9 cellular contexts compared by ENCODE assay signal in the genomic region with DNA sequence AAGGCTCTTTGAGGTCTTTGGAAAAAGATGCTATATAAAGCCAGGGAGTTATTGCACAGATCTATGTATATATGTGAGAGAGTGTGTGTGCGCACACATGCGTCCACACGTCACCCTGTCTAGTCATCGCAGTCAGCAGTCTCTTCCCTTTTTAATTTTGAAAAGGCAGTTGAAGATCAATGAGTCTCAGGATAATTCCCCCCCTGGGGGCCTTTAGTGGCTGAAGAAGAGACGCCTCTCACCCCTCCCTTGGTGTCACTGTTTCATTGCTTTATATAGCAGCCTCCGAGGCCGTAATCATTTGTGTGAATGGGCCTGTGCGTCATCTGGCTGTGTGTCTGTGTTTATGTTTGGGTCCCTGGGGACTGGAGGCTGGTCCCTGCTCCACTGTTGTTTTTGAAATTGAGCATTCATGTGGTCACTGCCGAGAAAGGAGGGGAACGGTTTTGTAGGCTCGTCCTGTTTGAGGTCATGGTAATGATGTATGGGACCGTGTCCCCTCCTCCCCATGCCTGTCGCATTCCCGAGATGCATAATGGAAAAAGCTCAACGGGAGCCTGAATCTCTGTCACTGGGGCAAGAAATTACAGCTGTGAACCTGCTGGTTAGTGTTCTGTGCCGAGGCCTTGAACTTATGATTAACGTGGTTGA.
DNase-seq lines count a peak whose midpoint lies in the region; ATAC-seq and TF ChIP-seq lines count a peak whose summit lies in the region.
"Had no signal": no experiment of that assay in that cellular context is flagged by ENCODE, and none has a peak within 500 bp of the region (broad histone marks: within the 10 kb centered on the region; RNA-seq: fewer than 3 reads in every experiment).

No MANE protein-coding gene starts in this region.

- H3K36me3 Mint-ChIP-seq in progenitor cell of endocrine pancreas (ENCODE audit: insufficient read depth), result no peaks in the 10 kb centered on the region

- H3K27me3 Mint-ChIP-seq in stimulated activated naive CD8-positive, alpha-beta T cell treated with anti-CD3 and anti-CD28 coated beads, Interleukin-15, amount 100 ng/mL, for 72 hours, result no peaks in the 10 kb centered on the region
- no peaks in the 10 kb centered on the region for H3K27me3 Mint-ChIP-seq in progenitor cell of endocrine pancreas

- H3K4me3 ChIP-seq in brain microvascular endothelial cell (ENCODE audit: low read depth, low read length), result no peak overlapping the region
- H3K4me3 ChIP-seq: skin epidermis had no signal

- H3K27me3 ChIP-seq in brain microvascular endothelial cell (replicated peaks), result no peaks in the 10 kb centered on the region

- H3K4me3 Mint-ChIP-seq in stimulated activated naive CD8-positive, alpha-beta T cell treated with anti-CD3 and anti-CD28 coated beads, Interleukin-15, amount 100 ng/mL, for 72 hours, result no peak overlapping the region
- no peak overlapping the region for H3K4me3 Mint-ChIP-seq in progenitor cell of endocrine pancreas (ENCODE audit: low read depth)

- H3K27ac Mint-ChIP-seq in stimulated activated naive CD8-positive, alpha-beta T cell treated with anti-CD3 and anti-CD28 coated beads, Interleukin-15, amount 100 ng/mL, for 72 hours, result peak overlapping the region; percentile 8 to 29
- no peak overlapping the region for H3K27ac Mint-ChIP-seq in progenitor cell of endocrine pancreas

- no peak for DNase-seq in stimulated activated naive CD8-positive, alpha-beta T cell treated with anti-CD3 and anti-CD28 coated beads, Interleukin-15, amount 100 ng/mL, for 72 hours
- DNase-seq in stimulated activated naive CD8-positive, alpha-beta T cell treated with anti-CD3 and anti-CD28 coated beads, Interleukin-15, Interleukin-2, amounts not matched to agents 100 U/mL and 50 U/mL, for 24 hours, result no peak
- DNase-seq in brain microvascular endothelial cell (peak; percentile 95), left kidney (ENCODE audit: low read depth, low spot score) (peak; percentile 93), NCI-H446 (lab: John Stamatoyannopoulos, UW) (no peak), activated T-cell treated with anti-CD3 and anti-CD28 coated beads for 4 hours (no peak), progenitor cell of endocrine pancreas (ENCODE audit: low spot score, unreplicated experiment) (no peak)

- ATAC-seq in stimulated activated naive CD8-positive, alpha-beta T cell treated with anti-CD3 and anti-CD28 coated beads, Interleukin-15, amount 100 ng/mL, for 72 hours, result no peak
- ATAC-seq in stimulated activated naive CD8-positive, alpha-beta T cell treated with anti-CD3 and anti-CD28 coated beads, Interleukin-15, Interleukin-2, amounts not matched to agents 100 U/mL and 50 U/mL, for 24 hours, result no peak
- no peak for ATAC-seq in HG02759 (IDR thresholded peaks at IDR 0.05; ENCODE audit: unreplicated experiment)

- TF ChIP-seq CTCF in brain microvascular endothelial cell (IDR thresholded peaks at IDR 0.05; ENCODE audit: low read depth, low read length, missing control alignments), result no peak
- no peak for TF ChIP-seq CTCF in progenitor cell of endocrine pancreas (IDR thresholded peaks at IDR 0.05; ENCODE audit: unreplicated experiment)

- no peaks in the 10 kb centered on the region for H3K36me3 ChIP-seq in brain microvascular endothelial cell (replicated peaks)

- H3K27ac ChIP-seq in brain microvascular endothelial cell, result no peak overlapping the region

- no peaks in the 10 kb centered on the region for H3K9me3 Mint-ChIP-seq in stimulated activated naive CD8-positive, alpha-beta T cell treated with anti-CD3 and anti-CD28 coated beads, Interleukin-15, amount 100 ng/mL, for 72 hours
- H3K9me3 Mint-ChIP-seq in progenitor cell of endocrine pancreas (ENCODE audit: low read depth), result peaks cover 2% of the 10 kb centered on the region

- H3K4me1 Mint-ChIP-seq in stimulated activated naive CD8-positive, alpha-beta T cell treated with anti-CD3 and anti-CD28 coated beads, Interleukin-15, amount 100 ng/mL, for 72 hours, result peaks cover 22% of the 10 kb centered on the region
- peaks cover 3% of the 10 kb centered on the region for H3K4me1 Mint-ChIP-seq in progenitor cell of endocrine pancreas (ENCODE audit: low read depth)

- in situ Hi-C loops in brain microvascular endothelial cell (cut with HindIII; ENCODE audit: low pct_ligation_motif_present, low sequenced_read_pairs), result no loop called here

Comparison
In these comparisons a context has a peak if more than half of its experiments do, and no peak if none do; other contexts are left out.
1. DNase-seq: peak in brain microvascular endothelial cell (single experiment) and left kidney (single experiment); none in stimulated activated naive CD8-positive, alpha-beta T cell treated with anti-CD3 and anti-CD28 coated beads, Interleukin-15, amount 100 ng/mL, for 72 hours (0 of 2), stimulated activated naive CD8-positive, alpha-beta T cell treated with anti-CD3 and anti-CD28 coated beads, Interleukin-15, Interleukin-2, amounts not matched to agents 100 U/mL and 50 U/mL, for 24 hours (single experiment), NCI-H446 (0 of 2), activated T-cell treated with anti-CD3 and anti-CD28 coated beads for 4 hours (single experiment) and progenitor cell of endocrine pancreas (single experiment).